ENCODE assay signal across 19 cellular contexts in the genomic region with DNA sequence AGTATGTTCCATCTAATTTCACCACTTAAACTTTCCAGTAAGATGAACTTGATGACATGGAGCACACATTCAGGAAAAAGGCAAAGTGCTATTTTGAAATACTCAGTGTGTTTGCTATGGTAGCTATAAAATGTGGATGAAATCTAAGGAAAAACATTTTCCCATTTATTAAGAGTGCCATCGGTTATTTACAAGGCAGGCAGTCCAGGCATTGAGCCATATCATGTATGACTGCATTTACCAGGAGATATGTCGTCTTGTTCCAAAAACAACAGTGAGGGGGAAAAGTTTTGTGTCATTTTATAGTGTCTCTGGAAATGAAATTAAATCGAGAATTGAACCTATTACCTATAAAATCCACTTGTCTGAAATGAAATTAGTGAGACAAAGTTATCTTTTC. TPM values are rescaled to one million over a fixed set of nuclear protein-coding genes. Genes with fewer than 3 reads are reported as not detected.
A peak's percentile ranks its signal among the peaks of the same experiment; 100 is the strongest.
DNase-seq lines count a peak whose midpoint lies in the region; ATAC-seq, FAIRE-seq and TF ChIP-seq lines count a peak whose summit lies in the region.
"Had no signal": no experiment of that assay in that cellular context is flagged by ENCODE, and none has a peak within 500 bp of the region (broad histone marks: within the 10 kb centered on the region; RNA-seq: fewer than 3 reads in every experiment).

No MANE protein-coding gene starts in this region.

- intact Hi-C loops in prostate gland (cut with DNase I), result no loop called here

- DNase-seq in Daoy (ENCODE audit: low read depth) (peak; percentile 8), SK-N-MC (ENCODE audit: low read depth, low spot score) (no peak), dermis microvascular lymphatic vessel endothelial cell (ENCODE audit: low read depth in 2 of 2) (peak; percentile 87 to 89), prostate gland (ENCODE audit: low spot score) (no peak), urothelium cell line (ENCODE audit: low spot score) (no peak), SIG-M5 (lab: John Stamatoyannopoulos, UW) (no peak), DMS153 (lab: John Stamatoyannopoulos, UW) (no peak)
- DNase-seq: activated CD4-positive, alpha-beta T cell treated with anti-CD3 and anti-CD28 coated beads, Interleukin-2, amount 10 ng/mL, durations not matched to agents 7 days and 5 days; activated gamma-delta T cell; adrenal gland; CD4-positive, CD25-positive, alpha-beta regulatory T cell; cerebellar nuclear complex; DMS53; kidney; natural killer cell; NCI-H1930; NCI-H446 treated with DMSO at 0.1 percent for 48 hours; trophoblast cell had no signal

- H3K4me1 ChIP-seq in prostate gland (replicated peaks), result peaks cover 17% of the 10 kb centered on the region

- no peak for ATAC-seq in GM19035 (IDR thresholded peaks at IDR 0.05; ENCODE audit: unreplicated experiment)
- ATAC-seq: natural killer cell had no signal

- H3K36me3 ChIP-seq in SK-N-MC (ENCODE audit: insufficient read depth, low read length), result peaks cover 82% of the 10 kb centered on the region
- H3K36me3 ChIP-seq in prostate gland, result no peaks in the 10 kb centered on the region

- 22% methylated on average over 3 of the region's 3 CpGs for WGBS in prostate gland

- peak overlapping the region; percentile 22 for H3K27ac ChIP-seq in SK-N-MC
- H3K27ac ChIP-seq in prostate gland, result peak overlapping the region; percentile 34 to 59
- H3K27ac ChIP-seq: adrenal gland had no signal

- H3K9me3 ChIP-seq in SK-N-MC (ENCODE audit: low read depth, low read length) (no peaks in the 10 kb centered on the region), prostate gland (no peaks in the 10 kb centered on the region)
- H3K9me3 ChIP-seq: adrenal gland had no signal

- no peak overlapping the region for H3K4me3 ChIP-seq in SK-N-MC
- no peak overlapping the region for H3K4me3 ChIP-seq in prostate gland
- H3K4me3 ChIP-seq: adrenal gland had no signal

- no peaks in the 10 kb centered on the region for H3K27me3 ChIP-seq in prostate gland (replicated peaks; ENCODE audit: insufficient read depth)
- H3K27me3 ChIP-seq: adrenal gland had no signal

- FAIRE-seq in urothelium cell line (lab: Jason Lieb, UNC), result no peak
- FAIRE-seq: kidney had no signal

- TF ChIP-seq CTCF in prostate gland (IDR thresholded peaks at IDR 0.05), result no peak

- no peak for TF ChIP-seq POLR2A in prostate gland (IDR thresholded peaks at IDR 0.05)

- H3K9ac ChIP-seq in SK-N-MC (ENCODE audit: insufficient read length), result no peak overlapping the region

RNA-seq across cellular contexts. Expression of a gene that starts 13.7 kb away (rescaled TPM):
- 2,152 and 2,505 TPM in 2 replicates for total RNA-seq in Daoy (2014; rRNA removed; shearing (Covaris generic))
- total RNA-seq in dermis microvascular lymphatic vessel endothelial cell, result 3,929 and 5,034 TPM in 2 replicates
- total RNA-seq in prostate gland, result 100 to 1,000 TPM; 404 to 595 TPM

Comparison
In these comparisons a context has a peak if more than half of its experiments do, and no peak if none do; other contexts are left out.
1. DNase-seq: peak in Daoy (single experiment) and dermis microvascular lymphatic vessel endothelial cell (2 of 2); none in SK-N-MC (single experiment), prostate gland (single experiment), urothelium cell line (single experiment), SIG-M5 (single experiment) and DMS153 (single experiment).